Comparison of ENCODE assay signal across 25 cellular contexts in the genomic region with DNA sequence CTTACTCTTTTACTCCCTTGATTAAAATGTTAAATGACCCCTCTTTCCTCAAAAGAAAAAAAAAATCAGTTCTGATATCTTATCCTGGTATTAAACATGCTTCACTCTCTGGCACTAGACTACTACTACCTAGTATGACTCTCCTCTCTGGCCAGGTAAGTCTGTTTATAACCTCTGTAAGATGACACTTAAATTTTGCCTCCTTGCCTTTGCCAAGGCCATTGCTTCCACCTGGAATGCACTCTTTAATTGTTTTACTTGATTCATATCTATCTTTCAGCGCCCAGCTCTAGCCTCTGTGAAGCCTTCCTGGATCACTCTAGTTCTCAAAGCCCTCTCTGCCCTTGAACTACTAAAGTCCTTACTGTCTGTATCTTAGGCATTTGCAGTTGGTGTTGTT.
A peak's percentile ranks its signal among the peaks of the same experiment; 100 is the strongest.
DNase-seq lines count a peak whose midpoint lies in the region; ATAC-seq and TF ChIP-seq lines count a peak whose summit lies in the region.
"Had no signal": no experiment of that assay in that cellular context is flagged by ENCODE, and none has a peak within 500 bp of the region (broad histone marks: within the 10 kb centered on the region; RNA-seq: fewer than 3 reads in every experiment).

No MANE protein-coding gene starts in this region.

- no peaks in the 10 kb centered on the region for H3K27me3 ChIP-seq in naive thymus-derived CD4-positive, alpha-beta T cell (ENCODE audit: control insufficient read depth in 2 of 2, insufficient read depth in 2 of 2, low read length in 2 of 2)
- H3K27me3 ChIP-seq in spleen (replicated peaks in 1 of 7), result no peaks in the 10 kb centered on the region
- H3K27me3 ChIP-seq in H7 (ENCODE audit: control insufficient read depth, insufficient read depth, low read length), result no peaks in the 10 kb centered on the region
- H3K27me3 ChIP-seq: dorsolateral prefrontal cortex, MG63 had no signal

- POLR2A ChIA-PET in T-cell (lab: Charles Lee), result interaction anchor here (0.5 to 0.8 kb wide), 5 partner anchors 16 to 132 kb away, joined by 3 to 5 read pairs (median 3); no protein-coding TSS in a partner anchor
- POLR2A ChIA-PET in naive thymus-derived CD4-positive, alpha-beta T cell (lab: Charles Lee), result interaction anchor here (0.6 to 6.5 kb wide), 8 partner anchors 9 to 126 kb away, joined by 3 to 28 read pairs (median 4); no protein-coding TSS in a partner anchor

- CTCF ChIA-PET in T-cell (lab: Charles Lee), result interaction anchor here in 1 of 2 donors (0.9 to 1.4 kb wide), 4 partner anchors 11 to 340 kb away, joined by 3 to 4 read pairs (median 3); no protein-coding TSS in a partner anchor
- CTCF ChIA-PET in naive thymus-derived CD4-positive, alpha-beta T cell (lab: Charles Lee), result interaction anchor here (1.1 to 1.6 kb wide), 4 partner anchors 9 to 93 kb away, joined by 4 to 8 read pairs (median 4); no protein-coding TSS in a partner anchor

- H3K9me3 ChIP-seq in naive thymus-derived CD4-positive, alpha-beta T cell (ENCODE audit: control insufficient read depth in 2 of 3, low read length in 3 of 3), result no peaks in the 10 kb centered on the region
- H3K9me3 ChIP-seq in spleen, result no peaks in the 10 kb centered on the region
- H3K9me3 ChIP-seq: A549, MG63, prostate gland had no signal

- no peaks in the 10 kb centered on the region for H3K9me3 Mint-ChIP-seq in activated naive CD8-positive, alpha-beta T cell treated with anti-CD3 and anti-CD28 coated beads, Interleukin-2, amount 50 U/mL, for 24 hours
- H3K9me3 Mint-ChIP-seq in activated naive CD8-positive, alpha-beta T cell treated with anti-CD3 and anti-CD28 coated beads for 36 hours, result no peaks in the 10 kb centered on the region
- H3K9me3 Mint-ChIP-seq in T-cell, result no peaks in the 10 kb centered on the region
- peaks cover 0 to 2% (median 0%) of the 10 kb centered on the region in 11 donors for H3K9me3 Mint-ChIP-seq in naive thymus-derived CD4-positive, alpha-beta T cell
- no peaks in the 10 kb centered on the region for H3K9me3 Mint-ChIP-seq in activated T-helper 1 cell treated with anti-CD3 and anti-CD28 coated beads, Interleukin-12 subunit alpha, Interleukin-12 subunit beta, Interleukin-2, Interleukin-4 antibody, amounts not matched to agents 30 ng/mL and 10 ng/mL and 1 ng/mL, durations not matched to agents 14 hours and 24 hours and 36 hours
- H3K9me3 Mint-ChIP-seq: mesothelial cell of epicardium; neural crest cell; stimulated activated effector memory CD8-positive, alpha-beta T cell treated with anti-CD3 and anti-CD28 coated beads, Interleukin-12 subunit alpha, Interleukin-12 subunit beta, amount 100 ng/mL, for 72 hours had no signal

- peaks cover 78% of the 10 kb centered on the region for H3K4me1 Mint-ChIP-seq in activated naive CD8-positive, alpha-beta T cell treated with anti-CD3 and anti-CD28 coated beads, Interleukin-2, amount 50 U/mL, for 24 hours
- H3K4me1 Mint-ChIP-seq in activated naive CD8-positive, alpha-beta T cell treated with anti-CD3 and anti-CD28 coated beads for 36 hours, result peaks cover 74% of the 10 kb centered on the region
- peaks cover 52 to 61% (median 60%) of the 10 kb centered on the region in 3 donors for H3K4me1 Mint-ChIP-seq in T-cell
- peaks cover 24 to 86% (median 74%) of the 10 kb centered on the region in 7 donors for H3K4me1 Mint-ChIP-seq in naive thymus-derived CD4-positive, alpha-beta T cell
- peaks cover 54% of the 10 kb centered on the region for H3K4me1 Mint-ChIP-seq in activated T-helper 1 cell treated with anti-CD3 and anti-CD28 coated beads, Interleukin-12 subunit alpha, Interleukin-12 subunit beta, Interleukin-2, Interleukin-4 antibody, amounts not matched to agents 30 ng/mL and 10 ng/mL and 1 ng/mL, durations not matched to agents 14 hours and 24 hours and 36 hours (ENCODE audit: low read depth)

- peak overlapping the region; percentile 43 for H3K27ac ChIP-seq in naive thymus-derived CD4-positive, alpha-beta T cell (ENCODE audit: low read depth, low read length)
- peak overlapping the region in 5 of 8 donors; percentile 3 to 70 (median 51) for H3K27ac ChIP-seq in spleen
- H3K27ac ChIP-seq: A549, prostate gland had no signal

- H3K27ac Mint-ChIP-seq in activated naive CD8-positive, alpha-beta T cell treated with anti-CD3 and anti-CD28 coated beads, Interleukin-2, amount 50 U/mL, for 24 hours, result peak overlapping the region; percentile 1
- H3K27ac Mint-ChIP-seq in activated naive CD8-positive, alpha-beta T cell treated with anti-CD3 and anti-CD28 coated beads for 36 hours, result no peak overlapping the region
- peak overlapping the region; percentile 42 to 60 for H3K27ac Mint-ChIP-seq in T-cell
- peak overlapping the region in 8 of 9 donors; percentile 27 to 94 (median 72) for H3K27ac Mint-ChIP-seq in naive thymus-derived CD4-positive, alpha-beta T cell
- H3K27ac Mint-ChIP-seq in activated T-helper 1 cell treated with anti-CD3 and anti-CD28 coated beads, Interleukin-12 subunit alpha, Interleukin-12 subunit beta, Interleukin-2, Interleukin-4 antibody, amounts not matched to agents 30 ng/mL and 10 ng/mL and 1 ng/mL, durations not matched to agents 14 hours and 24 hours and 36 hours, result no peak overlapping the region
- H3K27ac Mint-ChIP-seq: activated CD4-positive, alpha-beta T cell treated with anti-CD3 and anti-CD28 coated beads, Interleukin-2, amount 10 ng/mL, durations not matched to agents 7 days and 5 days; activated naive CD8-positive, alpha-beta T cell; B cell; stimulated activated effector memory CD8-positive, alpha-beta T cell treated with anti-CD3 and anti-CD28 coated beads, Interleukin-12 subunit alpha, Interleukin-12 subunit beta, amount 100 ng/mL, for 72 hours had no signal

- peaks cover under 1 to 41% of the 10 kb centered on the region in 2 donors for H3K4me1 ChIP-seq in naive thymus-derived CD4-positive, alpha-beta T cell (ENCODE audit: control insufficient read depth in 2 of 2, insufficient read depth in 2 of 2, low read length in 2 of 2)
- H3K4me1 ChIP-seq in spleen, result peaks cover 0 to 47% (median 16%) of the 10 kb centered on the region in 6 donors
- H3K4me1 ChIP-seq: prostate gland had no signal

- no peaks in the 10 kb centered on the region for H3K36me3 Mint-ChIP-seq in activated naive CD8-positive, alpha-beta T cell treated with anti-CD3 and anti-CD28 coated beads, Interleukin-2, amount 50 U/mL, for 24 hours (ENCODE audit: low read depth)
- peaks cover 7% of the 10 kb centered on the region for H3K36me3 Mint-ChIP-seq in activated naive CD8-positive, alpha-beta T cell treated with anti-CD3 and anti-CD28 coated beads for 36 hours
- H3K36me3 Mint-ChIP-seq in T-cell, result no peaks in the 10 kb centered on the region
- peaks cover 0 to 4% (median 0%) of the 10 kb centered on the region in 5 donors for H3K36me3 Mint-ChIP-seq in naive thymus-derived CD4-positive, alpha-beta T cell
- H3K36me3 Mint-ChIP-seq in activated T-helper 1 cell treated with anti-CD3 and anti-CD28 coated beads, Interleukin-12 subunit alpha, Interleukin-12 subunit beta, Interleukin-2, Interleukin-4 antibody, amounts not matched to agents 30 ng/mL and 10 ng/mL and 1 ng/mL, durations not matched to agents 14 hours and 24 hours and 36 hours (ENCODE audit: low read depth), result peaks cover 4% of the 10 kb centered on the region
- H3K36me3 Mint-ChIP-seq: activated naive CD8-positive, alpha-beta T cell; mesothelial cell of epicardium had no signal

- H3K27me3 Mint-ChIP-seq in activated naive CD8-positive, alpha-beta T cell treated with anti-CD3 and anti-CD28 coated beads, Interleukin-2, amount 50 U/mL, for 24 hours, result no peaks in the 10 kb centered on the region
- H3K27me3 Mint-ChIP-seq in activated naive CD8-positive, alpha-beta T cell treated with anti-CD3 and anti-CD28 coated beads for 36 hours, result no peaks in the 10 kb centered on the region
- no peaks in the 10 kb centered on the region for H3K27me3 Mint-ChIP-seq in T-cell
- H3K27me3 Mint-ChIP-seq in naive thymus-derived CD4-positive, alpha-beta T cell, result no peaks in the 10 kb centered on the region
- no peaks in the 10 kb centered on the region for H3K27me3 Mint-ChIP-seq in activated T-helper 1 cell treated with anti-CD3 and anti-CD28 coated beads, Interleukin-12 subunit alpha, Interleukin-12 subunit beta, Interleukin-2, Interleukin-4 antibody, amounts not matched to agents 30 ng/mL and 10 ng/mL and 1 ng/mL, durations not matched to agents 14 hours and 24 hours and 36 hours (ENCODE audit: insufficient read depth)
- H3K27me3 Mint-ChIP-seq: activated CD4-positive, alpha-beta T cell treated with anti-CD3 and anti-CD28 coated beads, Interleukin-2, amount 10 ng/mL, durations not matched to agents 7 days and 5 days; activated naive CD8-positive, alpha-beta T cell; B cell had no signal

- 63 to 96% (median 84%) methylated on average over 1 of the region's 1 CpG for WGBS in spleen, 5 donors

- H3K36me3 ChIP-seq in naive thymus-derived CD4-positive, alpha-beta T cell (ENCODE audit: control insufficient read depth in 2 of 3, insufficient read depth in 3 of 3, low read length in 3 of 3), result no peaks in the 10 kb centered on the region
- H3K36me3 ChIP-seq in spleen, result no peaks in the 10 kb centered on the region
- no peaks in the 10 kb centered on the region for H3K36me3 ChIP-seq in H7 (replicated peaks; ENCODE audit: control insufficient read depth, insufficient read depth, low read length)
- H3K36me3 ChIP-seq: MG63, prostate gland had no signal

- intact Hi-C loops in naive thymus-derived CD4-positive, alpha-beta T cell (cut with micrococcal nuclease), result loop anchor here (2.0 to 5.0 kb wide), 3 partner anchors 18 to 75 kb away; no protein-coding TSS in a partner anchor
- intact Hi-C loops in spleen (cut with DNase I; ENCODE audit: low total_unique reads), result no loop called here
- intact Hi-C loops in activated T-helper 1 cell treated with anti-CD3 and anti-CD28 coated beads, Interleukin-12 subunit alpha, Interleukin-12 subunit beta, Interleukin-2, Interleukin-4 antibody, amounts not matched to agents 30 ng/mL and 10 ng/mL and 1 ng/mL, durations not matched to agents 14 hours and 24 hours and 36 hours (cut with micrococcal nuclease), result no loop called here

- H3K4me3 Mint-ChIP-seq in activated naive CD8-positive, alpha-beta T cell treated with anti-CD3 and anti-CD28 coated beads, Interleukin-2, amount 50 U/mL, for 24 hours, result no peak overlapping the region
- H3K4me3 Mint-ChIP-seq in activated naive CD8-positive, alpha-beta T cell treated with anti-CD3 and anti-CD28 coated beads for 36 hours, result no peak overlapping the region
- peak overlapping the region in 1 of 3 donors; percentile 4 for H3K4me3 Mint-ChIP-seq in T-cell
- peak overlapping the region in 4 of 10 donors; percentile 46 to 66 (median 58) for H3K4me3 Mint-ChIP-seq in naive thymus-derived CD4-positive, alpha-beta T cell
- H3K4me3 Mint-ChIP-seq in activated T-helper 1 cell treated with anti-CD3 and anti-CD28 coated beads, Interleukin-12 subunit alpha, Interleukin-12 subunit beta, Interleukin-2, Interleukin-4 antibody, amounts not matched to agents 30 ng/mL and 10 ng/mL and 1 ng/mL, durations not matched to agents 14 hours and 24 hours and 36 hours, result no peak overlapping the region
- H3K4me3 Mint-ChIP-seq: activated CD4-positive, alpha-beta T cell treated with anti-CD3 and anti-CD28 coated beads, Interleukin-2, amount 10 ng/mL, durations not matched to agents 7 days and 5 days; activated naive CD8-positive, alpha-beta T cell; B cell; mesothelial cell of epicardium; neural crest cell; stimulated activated effector memory CD8-positive, alpha-beta T cell treated with anti-CD3 and anti-CD28 coated beads, Interleukin-12 subunit alpha, Interleukin-12 subunit beta, amount 100 ng/mL, for 72 hours had no signal

- DNase-seq in activated naive CD8-positive, alpha-beta T cell treated with anti-CD3 and anti-CD28 coated beads, Interleukin-2, amount 50 U/mL, for 24 hours, result no peak
- DNase-seq in activated naive CD8-positive, alpha-beta T cell treated with anti-CD3 and anti-CD28 coated beads for 36 hours, result no peak
- DNase-seq in T-cell (no peak), spleen (no peak), H7 (no peak), NCI-H1048 (lab: John Stamatoyannopoulos, UW) (no peak)
- DNase-seq in naive thymus-derived CD4-positive, alpha-beta T cell, result no peak
- no peak for DNase-seq in activated T-helper 1 cell treated with anti-CD3 and anti-CD28 coated beads, Interleukin-12 subunit alpha, Interleukin-12 subunit beta, Interleukin-2, Interleukin-4 antibody, amounts not matched to agents 30 ng/mL and 10 ng/mL and 1 ng/mL, durations not matched to agents 14 hours and 24 hours and 36 hours (ENCODE audit: low spot score)
- DNase-seq: activated CD4-positive, alpha-beta T cell treated with anti-CD3 and anti-CD28 coated beads, Interleukin-2, amount 10 ng/mL, durations not matched to agents 7 days and 5 days; DMS153; dorsolateral prefrontal cortex; MG63; NCI-H1417 treated with DMSO at 0.1 percent for 48 hours; NCI-H2171 treated with DMSO at 0.1 percent for 48 hours; NCI-H526 treated with DMSO at 0.1 percent for 48 hours; small intestine; substantia nigra had no signal

- TF ChIP-seq CTCF in spleen (IDR thresholded peaks at IDR 0.05 in 8 of 11, conservative IDR thresholded peaks at IDR 0.05 in 3 of 11), result no peak

- no peak overlapping the region for H3K4me3 ChIP-seq in naive thymus-derived CD4-positive, alpha-beta T cell (ENCODE audit: low read length)
- H3K4me3 ChIP-seq in spleen (no peak overlapping the region), H7 (ENCODE audit: insufficient read depth, low read depth, low read length) (no peak overlapping the region)
- H3K4me3 ChIP-seq: A549, dorsolateral prefrontal cortex, MG63, prostate gland had no signal

- no peak for ATAC-seq in activated naive CD8-positive, alpha-beta T cell treated with anti-CD3 and anti-CD28 coated beads, Interleukin-2, amount 50 U/mL, for 24 hours
- ATAC-seq in T-cell (replicated peaks in 1 of 4), result no peak
- ATAC-seq in naive thymus-derived CD4-positive, alpha-beta T cell, result no peak
- ATAC-seq: A549; left lobe of liver; stimulated activated effector memory CD8-positive, alpha-beta T cell treated with anti-CD3 and anti-CD28 coated beads, Interleukin-12 subunit alpha, Interleukin-12 subunit beta, amount 100 ng/mL, for 72 hours had no signal

- TF ChIP-seq POLR2A in spleen (IDR thresholded peaks at IDR 0.05), result no peak

Comparison
In these comparisons a context has a peak if more than half of its experiments do, and no peak if none do; other contexts are left out.
1. H3K27ac Mint-ChIP-seq: peak in activated naive CD8-positive, alpha-beta T cell treated with anti-CD3 and anti-CD28 coated beads, Interleukin-2, amount 50 U/mL, for 24 hours (single experiment), T-cell (2 of 2) and naive thymus-derived CD4-positive, alpha-beta T cell (8 of 9); none in activated naive CD8-positive, alpha-beta T cell treated with anti-CD3 and anti-CD28 coated beads for 36 hours (single experiment) and activated T-helper 1 cell treated with anti-CD3 and anti-CD28 coated beads, Interleukin-12 subunit alpha, Interleukin-12 subunit beta, Interleukin-2, Interleukin-4 antibody, amounts not matched to agents 30 ng/mL and 10 ng/mL and 1 ng/mL, durations not matched to agents 14 hours and 24 hours and 36 hours (single experiment).
2. intact Hi-C loops: an anchor here in naive thymus-derived CD4-positive, alpha-beta T cell (2.0 to 5.0 kb wide); none called in spleen and activated T-helper 1 cell treated with anti-CD3 and anti-CD28 coated beads, Interleukin-12 subunit alpha, Interleukin-12 subunit beta, Interleukin-2, Interleukin-4 antibody, amounts not matched to agents 30 ng/mL and 10 ng/mL and 1 ng/mL, durations not matched to agents 14 hours and 24 hours and 36 hours.